1 cellular context compared by ENCODE assay signal in the genomic region with DNA sequence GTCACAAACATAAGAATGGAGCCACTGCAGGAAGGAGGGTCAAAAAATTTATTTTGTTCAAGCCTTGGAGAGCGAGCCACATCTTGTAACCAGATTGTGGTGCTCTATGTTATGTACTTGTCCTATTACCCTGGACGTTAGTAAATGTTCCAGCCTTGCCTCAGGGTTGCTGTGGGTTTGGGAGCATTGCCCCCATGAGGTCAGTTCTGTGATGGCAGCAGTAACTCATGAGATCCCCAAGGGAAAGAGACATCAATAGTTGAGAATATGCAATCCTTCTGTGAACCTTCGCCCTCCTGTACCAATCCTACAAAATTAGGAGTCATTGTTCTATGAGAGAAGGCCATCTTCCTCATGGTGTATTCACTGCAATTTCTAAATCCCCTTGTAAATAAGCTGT.
A peak's percentile ranks its signal among the peaks of the same experiment; 100 is the strongest.
TF ChIP-seq lines count a peak whose summit lies in the region.

No MANE protein-coding gene starts in this region.

TF ChIP-seq in GM12878, 131 proteins besides CTCF, POLR2A, EP300 and RAD21:
- TF ChIP-seq, protein P1, sequence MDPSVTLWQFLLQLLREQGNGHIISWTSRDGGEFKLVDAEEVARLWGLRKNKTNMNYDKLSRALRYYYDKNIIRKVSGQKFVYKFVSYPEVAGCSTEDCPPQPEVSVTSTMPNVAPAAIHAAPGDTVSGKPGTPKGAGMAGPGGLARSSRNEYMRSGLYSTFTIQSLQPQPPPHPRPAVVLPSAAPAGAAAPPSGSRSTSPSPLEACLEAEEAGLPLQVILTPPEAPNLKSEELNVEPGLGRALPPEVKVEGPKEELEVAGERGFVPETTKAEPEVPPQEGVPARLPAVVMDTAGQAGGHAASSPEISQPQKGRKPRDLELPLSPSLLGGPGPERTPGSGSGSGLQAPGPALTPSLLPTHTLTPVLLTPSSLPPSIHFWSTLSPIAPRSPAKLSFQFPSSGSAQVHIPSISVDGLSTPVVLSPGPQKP (IDR thresholded peaks at IDR 0.05; ENCODE audit: low read depth, low read length), result no peak
- peak; percentile 68 for TF ChIP-seq SMC3 (IDR thresholded peaks at IDR 0.05; ENCODE audit: borderline replicate concordance, low read length)
